Comparison of ENCODE assay signal across 1 cellular context in the genomic region with DNA sequence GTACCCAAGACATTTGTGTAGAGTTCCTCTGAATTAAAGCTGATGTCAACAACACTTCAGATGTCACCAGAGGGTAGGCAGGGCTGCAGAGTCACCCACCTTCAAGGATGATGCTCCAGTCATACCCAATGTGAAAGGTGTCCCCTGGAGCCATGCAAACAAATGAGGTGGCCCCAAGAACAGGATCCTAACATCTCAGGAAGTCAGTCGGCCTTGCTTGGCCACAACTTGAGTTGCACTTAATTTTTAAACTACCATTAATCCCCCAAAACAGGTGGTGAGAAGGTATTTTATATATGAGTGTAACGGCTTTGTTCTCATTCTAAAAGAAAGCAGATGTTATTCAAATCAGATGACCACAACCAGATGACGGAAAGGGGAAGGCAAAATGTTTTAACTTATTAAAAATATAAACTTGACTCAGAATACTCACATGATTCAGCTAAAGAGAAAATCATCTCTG.
TF ChIP-seq lines count a peak whose summit lies in the region.

No MANE protein-coding gene starts in this region.

TF ChIP-seq in GM12878, 131 proteins besides CTCF, POLR2A, EP300 and RAD21 (continues in another document):
- no peak for TF ChIP-seq NR2C2 (IDR thresholded peaks at IDR 0.05; ENCODE audit: borderline replicate concordance, control insufficient read depth, insufficient read length, low read depth)
- peak; percentile 90 for TF ChIP-seq MYB (IDR thresholded peaks at IDR 0.05; ENCODE audit: borderline replicate concordance, low read depth, low read length)
- TF ChIP-seq CBX5 (IDR thresholded peaks at IDR 0.05; ENCODE audit: low read depth), result 0 out of 2 replicates have a peak, but pooled peaks have one; percentile 77
- TF ChIP-seq GABPA (IDR thresholded peaks at IDR 0.05; ENCODE audit: low read depth), result peak; percentile 71
- TF ChIP-seq ATF2 (IDR thresholded peaks at IDR 0.05; ENCODE audit: low read length), result peak; percentile 96
- TF ChIP-seq, protein P1, sequence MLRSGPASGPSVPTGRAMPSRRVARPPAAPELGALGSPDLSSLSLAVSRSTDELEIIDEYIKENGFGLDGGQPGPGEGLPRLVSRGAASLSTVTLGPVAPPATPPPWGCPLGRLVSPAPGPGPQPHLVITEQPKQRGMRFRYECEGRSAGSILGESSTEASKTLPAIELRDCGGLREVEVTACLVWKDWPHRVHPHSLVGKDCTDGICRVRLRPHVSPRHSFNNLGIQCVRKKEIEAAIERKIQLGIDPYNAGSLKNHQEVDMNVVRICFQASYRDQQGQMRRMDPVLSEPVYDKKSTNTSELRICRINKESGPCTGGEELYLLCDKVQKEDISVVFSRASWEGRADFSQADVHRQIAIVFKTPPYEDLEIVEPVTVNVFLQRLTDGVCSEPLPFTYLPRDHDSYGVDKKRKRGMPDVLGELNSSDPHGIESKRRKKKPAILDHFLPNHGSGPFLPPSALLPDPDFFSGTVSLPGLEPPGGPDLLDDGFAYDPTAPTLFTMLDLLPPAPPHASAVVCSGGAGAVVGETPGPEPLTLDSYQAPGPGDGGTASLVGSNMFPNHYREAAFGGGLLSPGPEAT (IDR thresholded peaks at IDR 0.05; ENCODE audit: low read depth), result peak; percentile 90
- TF ChIP-seq BCL11A (IDR thresholded peaks at IDR 0.05; ENCODE audit: low read depth, low read length), result peak; percentile 67
- no peak for TF ChIP-seq STAT1 (conservative IDR thresholded peaks at IDR 0.05)
- peak; percentile 83 for TF ChIP-seq NBN (IDR thresholded peaks at IDR 0.05)
- TF ChIP-seq ZSCAN29 (IDR thresholded peaks at IDR 0.05), result no peak
- no peak for TF ChIP-seq ZBTB40 (IDR thresholded peaks at IDR 0.05; ENCODE audit: borderline replicate concordance)
- no peak; the same call in none of the 2 replicates for TF ChIP-seq BMI1 (IDR thresholded peaks at IDR 0.05; ENCODE audit: borderline replicate concordance)
- TF ChIP-seq, protein P2, sequence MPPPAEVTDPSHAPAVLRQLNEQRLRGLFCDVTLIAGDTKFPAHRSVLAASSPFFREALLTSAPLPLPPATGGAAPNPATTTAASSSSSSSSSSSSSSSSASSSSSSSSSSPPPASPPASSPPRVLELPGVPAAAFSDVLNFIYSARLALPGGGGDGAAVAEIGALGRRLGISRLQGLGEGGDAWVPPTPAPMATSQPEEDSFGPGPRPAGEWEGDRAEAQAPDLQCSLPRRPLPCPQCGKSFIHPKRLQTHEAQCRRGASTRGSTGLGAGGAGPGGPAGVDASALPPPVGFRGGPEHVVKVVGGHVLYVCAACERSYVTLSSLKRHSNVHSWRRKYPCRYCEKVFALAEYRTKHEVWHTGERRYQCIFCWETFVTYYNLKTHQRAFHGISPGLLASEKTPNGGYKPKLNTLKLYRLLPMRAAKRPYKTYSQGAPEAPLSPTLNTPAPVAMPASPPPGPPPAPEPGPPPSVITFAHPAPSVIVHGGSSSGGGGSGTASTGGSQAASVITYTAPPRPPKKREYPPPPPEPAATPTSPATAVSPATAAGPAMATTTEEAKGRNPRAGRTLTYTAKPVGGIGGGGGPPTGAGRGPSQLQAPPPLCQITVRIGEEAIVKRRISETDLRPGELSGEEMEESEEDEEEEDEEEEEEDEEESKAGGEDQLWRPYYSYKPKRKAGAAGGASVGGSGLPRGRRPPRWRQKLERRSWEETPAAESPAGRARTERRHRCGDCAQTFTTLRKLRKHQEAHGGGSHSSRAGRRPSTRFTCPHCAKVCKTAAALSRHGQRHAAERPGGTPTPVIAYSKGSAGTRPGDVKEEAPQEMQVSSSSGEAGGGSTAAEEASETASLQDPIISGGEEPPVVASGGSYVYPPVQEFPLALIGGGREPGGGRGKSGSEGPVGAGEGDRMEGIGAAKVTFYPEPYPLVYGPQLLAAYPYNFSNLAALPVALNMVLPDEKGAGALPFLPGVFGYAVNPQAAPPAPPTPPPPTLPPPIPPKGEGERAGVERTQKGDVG (CRISPR knock-in tag; IDR thresholded peaks at IDR 0.05), result no peak
- TF ChIP-seq IKZF1 (conservative IDR thresholded peaks at IDR 0.05), result peak; percentile 89
- TF ChIP-seq EZH2 (IDR thresholded peaks at IDR 0.05; ENCODE audit: borderline replicate concordance, control insufficient read depth, low read depth, low read length), result no peak
- TF ChIP-seq PML (IDR thresholded peaks at IDR 0.05; ENCODE audit: low read length), result peak; percentile 76; the same call in 1 of the 2 replicates
- TF ChIP-seq MYC (IDR thresholded peaks at IDR 0.05; ENCODE audit: insufficient read depth, insufficient read length, insufficient replicate concordance, low read length, severe bottlenecking), result no peak
- peak; percentile 82; the same call in 1 of the 2 replicates for TF ChIP-seq ZBED1 (IDR thresholded peaks at IDR 0.05; ENCODE audit: borderline replicate concordance)
- TF ChIP-seq PKNOX1 (IDR thresholded peaks at IDR 0.05), result peak; percentile 62
- TF ChIP-seq SMAD1 (IDR thresholded peaks at IDR 0.05; ENCODE audit: low read depth, partially characterized antibody), result no peak
- no peak for TF ChIP-seq PAX8 (IDR thresholded peaks at IDR 0.05)
- TF ChIP-seq SIN3A (IDR thresholded peaks at IDR 0.05; ENCODE audit: low read depth, low read length), result no peak
- no peak for TF ChIP-seq SRF (IDR thresholded peaks at IDR 0.05; ENCODE audit: low read depth in 2 of 2, low read length in 2 of 2)
- no peak for TF ChIP-seq NFXL1 (IDR thresholded peaks at IDR 0.05; ENCODE audit: borderline replicate concordance)
- TF ChIP-seq TBL1XR1 (IDR thresholded peaks at IDR 0.05; ENCODE audit: low read depth, low read length), result peak; percentile 90
- TF ChIP-seq CREB1 (IDR thresholded peaks at IDR 0.05; ENCODE audit: low read depth), result peak; percentile 48
- TF ChIP-seq SMARCA5 (IDR thresholded peaks at IDR 0.05), result no peak
- TF ChIP-seq RB1 (IDR thresholded peaks at IDR 0.05; ENCODE audit: borderline replicate concordance), result no peak
- no peak for TF ChIP-seq KAT2A (conservative IDR thresholded peaks at IDR 0.05; ENCODE audit: control insufficient read depth, low read depth, low read length)
- TF ChIP-seq EED (IDR thresholded peaks at IDR 0.05; ENCODE audit: low read depth), result peak; percentile 84
- TF ChIP-seq SIX5 (IDR thresholded peaks at IDR 0.05; ENCODE audit: low read depth, low read length, severe bottlenecking), result no peak
- TF ChIP-seq, protein P3, sequence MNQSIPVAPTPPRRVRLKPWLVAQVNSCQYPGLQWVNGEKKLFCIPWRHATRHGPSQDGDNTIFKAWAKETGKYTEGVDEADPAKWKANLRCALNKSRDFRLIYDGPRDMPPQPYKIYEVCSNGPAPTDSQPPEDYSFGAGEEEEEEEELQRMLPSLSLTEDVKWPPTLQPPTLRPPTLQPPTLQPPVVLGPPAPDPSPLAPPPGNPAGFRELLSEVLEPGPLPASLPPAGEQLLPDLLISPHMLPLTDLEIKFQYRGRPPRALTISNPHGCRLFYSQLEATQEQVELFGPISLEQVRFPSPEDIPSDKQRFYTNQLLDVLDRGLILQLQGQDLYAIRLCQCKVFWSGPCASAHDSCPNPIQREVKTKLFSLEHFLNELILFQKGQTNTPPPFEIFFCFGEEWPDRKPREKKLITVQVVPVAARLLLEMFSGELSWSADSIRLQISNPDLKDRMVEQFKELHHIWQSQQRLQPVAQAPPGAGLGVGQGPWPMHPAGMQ (IDR thresholded peaks at IDR 0.05; ENCODE audit: borderline replicate concordance), result no peak
- TF ChIP-seq, protein P4, sequence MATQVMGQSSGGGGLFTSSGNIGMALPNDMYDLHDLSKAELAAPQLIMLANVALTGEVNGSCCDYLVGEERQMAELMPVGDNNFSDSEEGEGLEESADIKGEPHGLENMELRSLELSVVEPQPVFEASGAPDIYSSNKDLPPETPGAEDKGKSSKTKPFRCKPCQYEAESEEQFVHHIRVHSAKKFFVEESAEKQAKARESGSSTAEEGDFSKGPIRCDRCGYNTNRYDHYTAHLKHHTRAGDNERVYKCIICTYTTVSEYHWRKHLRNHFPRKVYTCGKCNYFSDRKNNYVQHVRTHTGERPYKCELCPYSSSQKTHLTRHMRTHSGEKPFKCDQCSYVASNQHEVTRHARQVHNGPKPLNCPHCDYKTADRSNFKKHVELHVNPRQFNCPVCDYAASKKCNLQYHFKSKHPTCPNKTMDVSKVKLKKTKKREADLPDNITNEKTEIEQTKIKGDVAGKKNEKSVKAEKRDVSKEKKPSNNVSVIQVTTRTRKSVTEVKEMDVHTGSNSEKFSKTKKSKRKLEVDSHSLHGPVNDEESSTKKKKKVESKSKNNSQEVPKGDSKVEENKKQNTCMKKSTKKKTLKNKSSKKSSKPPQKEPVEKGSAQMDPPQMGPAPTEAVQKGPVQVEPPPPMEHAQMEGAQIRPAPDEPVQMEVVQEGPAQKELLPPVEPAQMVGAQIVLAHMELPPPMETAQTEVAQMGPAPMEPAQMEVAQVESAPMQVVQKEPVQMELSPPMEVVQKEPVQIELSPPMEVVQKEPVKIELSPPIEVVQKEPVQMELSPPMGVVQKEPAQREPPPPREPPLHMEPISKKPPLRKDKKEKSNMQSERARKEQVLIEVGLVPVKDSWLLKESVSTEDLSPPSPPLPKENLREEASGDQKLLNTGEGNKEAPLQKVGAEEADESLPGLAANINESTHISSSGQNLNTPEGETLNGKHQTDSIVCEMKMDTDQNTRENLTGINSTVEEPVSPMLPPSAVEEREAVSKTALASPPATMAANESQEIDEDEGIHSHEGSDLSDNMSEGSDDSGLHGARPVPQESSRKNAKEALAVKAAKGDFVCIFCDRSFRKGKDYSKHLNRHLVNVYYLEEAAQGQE (IDR thresholded peaks at IDR 0.05; ENCODE audit: low read depth, low read length), result no peak
- no peak for TF ChIP-seq NFYA (IDR thresholded peaks at IDR 0.05; ENCODE audit: borderline replicate concordance, low read depth, low read length)
- no peak for TF ChIP-seq ATF3 (IDR thresholded peaks at IDR 0.05; ENCODE audit: borderline replicate concordance, extremely low read depth, low read depth, low read length)
- TF ChIP-seq ZZZ3 (IDR thresholded peaks at IDR 0.05; ENCODE audit: control insufficient read depth, insufficient read length, low read depth), result no peak
- TF ChIP-seq CHD4 (IDR thresholded peaks at IDR 0.05), result no peak
- TF ChIP-seq GATAD2B (conservative IDR thresholded peaks at IDR 0.05; ENCODE audit: low read depth), result no peak; the same call in 1 of the 2 replicates
- TF ChIP-seq TAF1 (IDR thresholded peaks at IDR 0.05; ENCODE audit: borderline replicate concordance, low read depth, low read length), result no peak
- TF ChIP-seq DPF2 (IDR thresholded peaks at IDR 0.05), result peak; percentile 83
- TF ChIP-seq ASH2L (IDR thresholded peaks at IDR 0.05; ENCODE audit: borderline replicate concordance, low read depth), result no peak
- TF ChIP-seq MEF2B (IDR thresholded peaks at IDR 0.05; ENCODE audit: partially characterized antibody, poor library complexity, severe bottlenecking), result peak; percentile 80
- TF ChIP-seq TCF3 (IDR thresholded peaks at IDR 0.05; ENCODE audit: borderline replicate concordance, insufficient read depth, low read depth, low read length), result peak; percentile 91
